ENCODE assay signal across 16 cellular contexts in genomic region chrX:68428431-68428830, GRCh38. TPM values are rescaled to one million over a fixed set of nuclear protein-coding genes. Genes with fewer than 3 reads are reported as not detected.
DNase-seq lines count a peak whose midpoint lies in the region; ATAC-seq and TF ChIP-seq lines count a peak whose summit lies in the region.
"Had no signal": no experiment of that assay in that cellular context is flagged by ENCODE, and none has a peak within 500 bp of the region (broad histone marks: within the 10 kb centered on the region; RNA-seq: fewer than 3 reads in every experiment).

No MANE protein-coding gene starts in this region.

- H3K36me3 ChIP-seq in breast epithelium (no peaks in the 10 kb centered on the region), RWPE2 (ENCODE audit: low read depth) (no peaks in the 10 kb centered on the region)

- H3K27me3 ChIP-seq in breast epithelium (peaks cover 0 to 3% of the 10 kb centered on the region in 2 donors), RWPE2 (ENCODE audit: insufficient read depth, poor library complexity, severe bottlenecking) (no peaks in the 10 kb centered on the region)

- intact Hi-C loops in MCF 10A (cut with micrococcal nuclease) (no loop called here), breast epithelium (cut with DNase I; ENCODE audit: low total_unique reads) (loop anchor here (5.0 kb wide), 1 partner anchor 469 kb away; no protein-coding TSS in a partner anchor), cardiac septum (cut with DNase I) (no loop called here)

- H3K4me3 ChIP-seq in breast epithelium, result no peak overlapping the region
- no peak overlapping the region for H3K4me3 ChIP-seq in RWPE2 (ENCODE audit: severe bottlenecking)

- POLR2A ChIA-PET in MCF 10A (lab: Yijun Ruan, JAX), result no interaction called here
- POLR2A ChIA-PET in activated CD4-positive, alpha-beta memory T cell treated with anti-CD3 and anti-CD28 coated beads, Interleukin-2, amount 10 ng/mL, durations not matched to agents 7 days and 5 days (lab: Charles Lee), result no interaction called here

- DNase-seq in MCF 10A (ENCODE audit: unreplicated experiment) (peak; percentile 49), breast epithelium (ENCODE audit: low spot score in 2 of 2) (no peak), RWPE2 (ENCODE audit: low spot score) (no peak), fibroblast of gingiva (ENCODE audit: low read depth) (peak; percentile 5), CD1c-positive myeloid dendritic cell (ENCODE audit: extremely low spot score) (no peak), cardiac septum (ENCODE audit: low spot score) (no peak)
- no peak for DNase-seq in activated CD4-positive, alpha-beta memory T cell treated with anti-CD3 and anti-CD28 coated beads, Interleukin-2, amount 10 ng/mL, durations not matched to agents 7 days and 5 days
- DNase-seq: activated CD4-positive, alpha-beta T cell treated with anti-CD3 and anti-CD28 coated beads, Interleukin-2, amount 50 U/mL, for 48 hours; activated T-cell treated with anti-CD3 and anti-CD28 coated beads, Interleukin-2, amount 50 U/mL, for 4 hours; CD4-positive, alpha-beta memory T cell; cerebellar nuclear complex; kidney; NCI-H510A; stimulated activated naive CD8-positive, alpha-beta T cell treated with anti-CD3 and anti-CD28 coated beads, Interleukin-15, amount 100 ng/mL, for 72 hours had no signal

- no peaks in the 10 kb centered on the region for H3K9me3 ChIP-seq in breast epithelium
- H3K9me3 ChIP-seq in RWPE2 (ENCODE audit: severe bottlenecking), result no peaks in the 10 kb centered on the region

- H3K9me3 Mint-ChIP-seq in MCF 10A (ENCODE audit: unreplicated experiment), result no peaks in the 10 kb centered on the region
- no peaks in the 10 kb centered on the region for H3K9me3 Mint-ChIP-seq in activated CD4-positive, alpha-beta memory T cell treated with anti-CD3 and anti-CD28 coated beads, Interleukin-2, amount 10 ng/mL, durations not matched to agents 7 days and 5 days
- H3K9me3 Mint-ChIP-seq: activated T-cell treated with anti-CD3 and anti-CD28 coated beads, Interleukin-2, amount 50 U/mL, for 4 hours; CD4-positive, alpha-beta memory T cell; stimulated activated naive CD8-positive, alpha-beta T cell treated with anti-CD3 and anti-CD28 coated beads, Interleukin-15, amount 100 ng/mL, for 72 hours had no signal

- H3K36me3 Mint-ChIP-seq in MCF 10A (ENCODE audit: insufficient read depth, unreplicated experiment), result peaks cover 5% of the 10 kb centered on the region
- H3K36me3 Mint-ChIP-seq in activated CD4-positive, alpha-beta memory T cell treated with anti-CD3 and anti-CD28 coated beads, Interleukin-2, amount 10 ng/mL, durations not matched to agents 7 days and 5 days (ENCODE audit: low read depth), result no peaks in the 10 kb centered on the region
- H3K36me3 Mint-ChIP-seq: activated naive CD8-positive, alpha-beta T cell; CD4-positive, alpha-beta memory T cell had no signal

- no peak overlapping the region for H3K27ac ChIP-seq in breast epithelium
- H3K27ac ChIP-seq in RWPE2 (ENCODE audit: poor library complexity, severe bottlenecking), result peak overlapping the region; percentile 53

- H3K4me1 Mint-ChIP-seq in MCF 10A (ENCODE audit: insufficient read depth, unreplicated experiment), result peaks cover 6% of the 10 kb centered on the region
- H3K4me1 Mint-ChIP-seq in activated CD4-positive, alpha-beta memory T cell treated with anti-CD3 and anti-CD28 coated beads, Interleukin-2, amount 10 ng/mL, durations not matched to agents 7 days and 5 days, result peaks cover 4% of the 10 kb centered on the region

- H3K27ac Mint-ChIP-seq in MCF 10A (ENCODE audit: low read depth, unreplicated experiment), result no peak overlapping the region
- H3K27ac Mint-ChIP-seq in activated CD4-positive, alpha-beta memory T cell treated with anti-CD3 and anti-CD28 coated beads, Interleukin-2, amount 10 ng/mL, durations not matched to agents 7 days and 5 days, result no peak overlapping the region
- H3K27ac Mint-ChIP-seq: activated naive CD8-positive, alpha-beta T cell; stimulated activated naive CD8-positive, alpha-beta T cell treated with anti-CD3 and anti-CD28 coated beads, Interleukin-15, amount 100 ng/mL, for 72 hours had no signal

- H3K4me3 Mint-ChIP-seq in MCF 10A (ENCODE audit: unreplicated experiment), result no peak overlapping the region
- no peak overlapping the region for H3K4me3 Mint-ChIP-seq in activated CD4-positive, alpha-beta memory T cell treated with anti-CD3 and anti-CD28 coated beads, Interleukin-2, amount 10 ng/mL, durations not matched to agents 7 days and 5 days
- H3K4me3 Mint-ChIP-seq: activated naive CD8-positive, alpha-beta T cell; activated T-cell treated with anti-CD3 and anti-CD28 coated beads, Interleukin-2, amount 50 U/mL, for 4 hours; CD4-positive, alpha-beta memory T cell; stimulated activated naive CD8-positive, alpha-beta T cell treated with anti-CD3 and anti-CD28 coated beads, Interleukin-15, amount 100 ng/mL, for 72 hours had no signal

- H3K4me1 ChIP-seq in breast epithelium (no peaks in the 10 kb centered on the region), RWPE2 (ENCODE audit: insufficient read depth, poor library complexity, severe bottlenecking) (peaks cover 14% of the 10 kb centered on the region)

- TF ChIP-seq POLR2A in breast epithelium (IDR thresholded peaks at IDR 0.05), result no peak

- CTCF ChIA-PET in MCF 10A (lab: Yijun Ruan, JAX), result no interaction called here
- CTCF ChIA-PET in activated CD4-positive, alpha-beta memory T cell treated with anti-CD3 and anti-CD28 coated beads, Interleukin-2, amount 10 ng/mL, durations not matched to agents 7 days and 5 days (lab: Charles Lee), result no interaction called here

- TF ChIP-seq CTCF in MCF 10A (IDR thresholded peaks at IDR 0.05; ENCODE audit: unreplicated experiment), result no peak
- TF ChIP-seq CTCF in breast epithelium (IDR thresholded peaks at IDR 0.05), result no peak
- no peak for TF ChIP-seq CTCF in RWPE2 (IDR thresholded peaks at IDR 0.05; ENCODE audit: poor library complexity, severe bottlenecking)

- no TSS peak for BruUV-seq in MCF 10A (replicated peaks; lab: Mats Ljungman, UMichigan)

- H3K27me3 Mint-ChIP-seq in MCF 10A (ENCODE audit: insufficient read depth, unreplicated experiment), result peaks cover 34% of the 10 kb centered on the region
- H3K27me3 Mint-ChIP-seq in activated CD4-positive, alpha-beta memory T cell treated with anti-CD3 and anti-CD28 coated beads, Interleukin-2, amount 10 ng/mL, durations not matched to agents 7 days and 5 days, result peaks cover 24% of the 10 kb centered on the region

- ATAC-seq in RWPE2 (ENCODE audit: low read depth) (peak; percentile 71), HG03565 (IDR thresholded peaks at IDR 0.05; ENCODE audit: unreplicated experiment) (no peak)
- ATAC-seq: activated T-cell treated with anti-CD3 and anti-CD28 coated beads, Interleukin-2, amount 50 U/mL, for 4 hours; stimulated activated naive CD8-positive, alpha-beta T cell treated with anti-CD3 and anti-CD28 coated beads, Interleukin-15, amount 100 ng/mL, for 72 hours had no signal

RNA-seq across cellular contexts. Expression of gene OPHN1, which starts 4.9 kb away (rescaled TPM):
- total RNA-seq in MCF 10A (2022), result 4.0 and 4.8 TPM in 2 replicates
- total RNA-seq in breast epithelium, result 10 to 100 TPM in 2 of 3 donors, 1 to 10 TPM in 1; 9.5 to 20.2 (median 14.6) TPM
- under 1 TPM; 0.10 to 0.30 TPM for total RNA-seq in activated CD4-positive, alpha-beta memory T cell treated with anti-CD3 and anti-CD28 coated beads, Interleukin-2, amount 10 ng/mL, durations not matched to agents 7 days and 5 days
- 4.7 TPM for total RNA-seq in cardiac septum

Comparison
In these comparisons a context has a peak if more than half of its experiments do, and no peak if none do; other contexts are left out.
1. DNase-seq: peak in MCF 10A (single experiment) and fibroblast of gingiva (single experiment); none in breast epithelium (0 of 2), RWPE2 (single experiment), activated CD4-positive, alpha-beta memory T cell treated with anti-CD3 and anti-CD28 coated beads, Interleukin-2, amount 10 ng/mL, durations not matched to agents 7 days and 5 days (single experiment), CD1c-positive myeloid dendritic cell (single experiment) and cardiac septum (single experiment).